8 cellular contexts compared by ENCODE assay signal in the genomic region with DNA sequence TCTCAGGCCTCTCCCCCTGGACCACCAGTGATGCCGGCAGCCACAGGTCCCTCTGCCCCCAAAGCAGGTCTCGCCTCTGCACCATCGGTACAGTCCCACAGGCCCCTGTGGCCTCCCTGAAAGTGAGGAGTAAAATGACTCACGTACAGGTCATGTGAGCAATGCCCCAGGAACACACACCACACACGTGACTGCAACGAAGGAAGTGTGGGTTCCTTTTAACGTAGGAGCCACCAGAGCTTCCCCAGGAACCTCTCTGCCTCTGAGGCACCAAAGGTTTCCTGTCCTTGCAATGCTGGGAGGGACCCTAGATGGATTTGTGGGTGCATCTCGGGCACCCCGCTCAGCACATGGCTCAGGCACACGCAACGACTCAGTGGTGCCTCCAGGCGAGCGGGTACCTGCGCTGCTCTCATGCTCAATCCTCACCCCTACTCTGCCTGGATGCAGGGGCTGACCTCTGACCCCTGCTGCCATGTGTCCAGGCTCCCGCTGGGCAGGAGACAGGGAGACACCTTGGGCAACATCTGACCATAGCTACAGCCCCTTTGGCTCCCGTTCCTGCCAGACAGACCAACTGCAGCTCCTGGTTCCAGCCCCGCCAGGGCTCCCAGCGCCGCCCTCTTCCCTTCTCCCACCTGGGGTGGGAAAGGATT.
DNase-seq lines count a peak whose midpoint lies in the region; ATAC-seq and TF ChIP-seq lines count a peak whose summit lies in the region.

No MANE protein-coding gene starts in this region.

- H3K4me3 ChIP-seq in gastroesophageal sphincter (no peak overlapping the region), ascending aorta (no peak overlapping the region)

- WGBS in gastroesophageal sphincter (ENCODE audit: low coverage in 1 of 2), 2 donors: 73 to 100% methylated on average over 3 to 4 of the region's 19 CpGs

- H3K9me3 ChIP-seq in gastroesophageal sphincter: no peaks in the 10 kb centered on the region
- H3K9me3 ChIP-seq in ascending aorta: no peaks in the 10 kb centered on the region

- H3K4me1 ChIP-seq in gastroesophageal sphincter (peaks cover 6 to 63% (median 47%) of the 10 kb centered on the region in 3 donors), ascending aorta (peaks cover 11 to 54% of the 10 kb centered on the region in 2 donors)

- TF ChIP-seq EP300 in gastroesophageal sphincter (IDR thresholded peaks at IDR 0.05): no peak

- H3K27ac ChIP-seq in gastroesophageal sphincter (peak overlapping the region in 3 of 4 donors; percentile 82 to 93 (median 93)), ascending aorta (peak overlapping the region in 1 of 2 donors; percentile 46)

- TF ChIP-seq POLR2A in gastroesophageal sphincter (IDR thresholded peaks at IDR 0.05): no peak

- TF ChIP-seq CTCF in gastroesophageal sphincter (IDR thresholded peaks at IDR 0.05) (no peak), ascending aorta (IDR thresholded peaks at IDR 0.05) (no peak)

- no peaks in the 10 kb centered on the region for H3K27me3 ChIP-seq in gastroesophageal sphincter
- no peaks in the 10 kb centered on the region for H3K27me3 ChIP-seq in ascending aorta

- DNase-seq in activated gamma-delta T cell treated with Interleukin-2 at 50 U/mL for 16 hours (peak; percentile 56), activated gamma-delta T cell (lab: John Stamatoyannopoulos, UW) (no peak), germinal center (ENCODE audit: low spot score) (no peak), ascending aorta (ENCODE audit: low spot score in 2 of 2) (no peak)
- peak; percentile 19 for DNase-seq in activated CD8-positive, alpha-beta memory T cell treated with anti-CD3 and anti-CD28 coated beads, Interleukin-2, amount 50 U/mL, for 24 hours (ENCODE audit: extremely low read depth)
- DNase-seq in stimulated activated CD8-positive, alpha-beta memory T cell treated with anti-CD3 and anti-CD28 coated beads, Interleukin-4, amount 100 ng/mL, for 24 hours (ENCODE audit: low read depth): peak; percentile 39

- intact Hi-C loops in ascending aorta (cut with DNase I): loop anchor here (5.0 to 10.0 kb wide), 4 partner anchors 301 to 671 kb away; a partner anchor contains a TSS

- ATAC-seq in gastroesophageal sphincter (no peak), GM19452 (IDR thresholded peaks at IDR 0.05; ENCODE audit: unreplicated experiment) (no peak)

- H3K36me3 ChIP-seq in gastroesophageal sphincter: no peaks in the 10 kb centered on the region
- H3K36me3 ChIP-seq in ascending aorta: no peaks in the 10 kb centered on the region

Comparison
In these comparisons a context has a peak if more than half of its experiments do, and no peak if none do; other contexts are left out.
1. DNase-seq: peak in activated gamma-delta T cell treated with Interleukin-2 at 50 U/mL for 16 hours (single experiment), activated CD8-positive, alpha-beta memory T cell treated with anti-CD3 and anti-CD28 coated beads, Interleukin-2, amount 50 U/mL, for 24 hours (single experiment) and stimulated activated CD8-positive, alpha-beta memory T cell treated with anti-CD3 and anti-CD28 coated beads, Interleukin-4, amount 100 ng/mL, for 24 hours (single experiment); none in activated gamma-delta T cell (single experiment), germinal center (single experiment) and ascending aorta (0 of 2).